ENCODE assay signal across 27 cellular contexts in the genomic region with DNA sequence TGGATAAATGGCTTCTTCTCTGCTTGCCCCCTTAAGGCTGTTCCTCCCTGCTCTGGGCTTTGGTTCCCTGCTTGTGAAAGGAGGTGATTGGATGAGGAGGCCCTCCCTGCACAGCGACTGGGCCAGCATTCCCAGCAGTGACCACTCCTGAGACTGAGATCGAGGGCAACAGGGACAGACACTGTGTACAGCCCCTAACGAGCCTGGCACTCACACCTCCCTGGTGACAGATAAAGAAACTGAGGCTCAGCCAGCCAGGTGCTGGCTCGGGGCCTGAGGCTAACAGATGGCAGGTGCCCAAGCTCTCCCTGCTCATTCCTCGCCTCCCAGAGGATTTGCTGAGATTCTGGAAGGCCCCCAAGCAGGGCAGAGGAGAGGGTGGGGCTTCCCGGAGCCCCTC. TPM values are rescaled to one million over a fixed set of nuclear protein-coding genes. Genes with fewer than 3 reads are reported as not detected.
DNase-seq lines count a peak whose midpoint lies in the region; ATAC-seq and TF ChIP-seq lines count a peak whose summit lies in the region.
"Had no signal": no experiment of that assay in that cellular context is flagged by ENCODE, and none has a peak within 500 bp of the region (broad histone marks: within the 10 kb centered on the region; RNA-seq: fewer than 3 reads in every experiment).

No MANE protein-coding gene starts in this region.

- H3K4me3 ChIP-seq in right atrium auricular region = no peak overlapping the region
- H3K4me3 ChIP-seq in skeletal muscle tissue (ENCODE audit: low read length in 3 of 3) = no peak overlapping the region
- H3K4me3 ChIP-seq in OCI-LY7 (ENCODE audit: low read depth, low read length, poor library complexity, severe bottlenecking) = no peak overlapping the region
- H3K4me3 ChIP-seq: mucosa of descending colon, ovary had no signal

- no peaks in the 10 kb centered on the region for H3K9me2 ChIP-seq in OCI-LY7 (ENCODE audit: insufficient read depth, low read length)

- TF ChIP-seq CTCF in right atrium auricular region (IDR thresholded peaks at IDR 0.05) = no peak
- TF ChIP-seq CTCF in OCI-LY7 (conservative IDR thresholded peaks at IDR 0.05; ENCODE audit: low read length) = no peak

- DNase-seq in DMS 273 (lab: John Stamatoyannopoulos, UW; ENCODE audit: unreplicated experiment) (peak; percentile 60), DMS 273 treated with DMSO at 0.1 percent for 48 hours (lab: John Stamatoyannopoulos, UW) (no peak), right atrium auricular region (ENCODE audit: low spot score) (no peak), OCI-LY7 (ENCODE audit: low spot score) (no peak), kidney glomerular epithelial cell (lab: John Stamatoyannopoulos, UW) (no peak)
- no peak for DNase-seq in effector CD4-positive, alpha-beta T cell
- DNase-seq: activated B cell treated with CpG ODN at 0.5 μM for 24 hours; activated CD4-positive, alpha-beta T cell treated with anti-CD3 and anti-CD28 coated beads, Interleukin-2, amount 50 U/mL, for 4 hours; activated CD8-positive, alpha-beta memory T cell treated with anti-CD3 and anti-CD28 coated beads, Interleukin-2, amount 50 U/mL, for 48 hours; activated naive CD8-positive, alpha-beta T cell treated with anti-CD3 and anti-CD28 coated beads for 36 hours; CD4-positive, alpha-beta memory T cell; cerebellar nuclear complex; hippocampal formation; NCI-H1092; NCI-H2029; NCI-H345; nephron progenitor cell; ovary; SHP77; SW 1271; T1000 had no signal

- CTCF ChIA-PET in OCI-LY7 (lab: Charles Lee; ENCODE audit: unreplicated experiment) = no interaction called here

- H3K27me3 ChIP-seq in right atrium auricular region (no peaks in the 10 kb centered on the region), skeletal muscle tissue (ENCODE audit: control insufficient read depth in 3 of 3, insufficient read depth in 3 of 3, low read length in 3 of 3) (no peaks in the 10 kb centered on the region)
- H3K27me3 ChIP-seq: ovary had no signal

- no peaks in the 10 kb centered on the region for H3K79me2 ChIP-seq in OCI-LY7 (ENCODE audit: insufficient read depth, low read depth, low read length)

- POLR2A ChIA-PET in OCI-LY7 (lab: Charles Lee) = no interaction called here

- no peak overlapping the region for H3K4me2 ChIP-seq in OCI-LY7 (ENCODE audit: low read length)

- intact Hi-C loops in OCI-LY7 (cut with micrococcal nuclease; ENCODE audit: unreplicated experiment) = no loop called here

- BruUV-seq in OCI-LY7 (replicated peaks; lab: Mats Ljungman, UMichigan) = no TSS peak

- H3K27ac ChIP-seq in right atrium auricular region (peak overlapping the region; percentile 52 to 60), skeletal muscle tissue (ENCODE audit: low read depth, low read length) (peak overlapping the region; percentile 57), OCI-LY7 (ENCODE audit: low read depth, low read length, poor library complexity, severe bottlenecking) (no peak overlapping the region)
- H3K27ac ChIP-seq: 22Rv1, ovary had no signal

- H3K9me3 ChIP-seq in right atrium auricular region = no peaks in the 10 kb centered on the region
- H3K9me3 ChIP-seq in skeletal muscle tissue (ENCODE audit: control insufficient read depth in 3 of 3, low read length in 3 of 3) = no peaks in the 10 kb centered on the region
- no peaks in the 10 kb centered on the region for H3K9me3 ChIP-seq in OCI-LY7 (ENCODE audit: low read length)
- H3K9me3 ChIP-seq: mucosa of descending colon, ovary had no signal

- no peak overlapping the region for H2AFZ ChIP-seq in OCI-LY7 (ENCODE audit: low read length)

- no peaks in the 10 kb centered on the region for H3K36me3 ChIP-seq in right atrium auricular region
- H3K36me3 ChIP-seq in skeletal muscle tissue (ENCODE audit: control insufficient read depth in 3 of 3, insufficient read depth in 3 of 3, low read length in 3 of 3) = no peaks in the 10 kb centered on the region
- H3K36me3 ChIP-seq in OCI-LY7 (ENCODE audit: insufficient read depth, low read length) = no peaks in the 10 kb centered on the region
- H3K36me3 ChIP-seq: ovary had no signal

- ATAC-seq in GM19324 (IDR thresholded peaks at IDR 0.05; ENCODE audit: low FRiP score, unreplicated experiment) = no peak
- ATAC-seq: mucosa of descending colon, sciatic nerve had no signal

- no peaks in the 10 kb centered on the region for H4K20me1 ChIP-seq in OCI-LY7 (ENCODE audit: insufficient read depth, low read length)

- peak overlapping the region in 1 of 3 donors; percentile 30 for H3K9ac ChIP-seq in skeletal muscle tissue (ENCODE audit: low read depth in 1 of 3, low read length in 3 of 3)

- H3K4me1 ChIP-seq in right atrium auricular region = peaks cover 0 to 79% of the 10 kb centered on the region in 2 donors
- H3K4me1 ChIP-seq in skeletal muscle tissue (ENCODE audit: control insufficient read depth in 3 of 3, insufficient read depth in 3 of 3, low read length in 3 of 3) = peaks cover 23 to 35% (median 24%) of the 10 kb centered on the region in 3 donors
- H3K4me1 ChIP-seq in OCI-LY7 (ENCODE audit: insufficient read depth, low read length, poor library complexity, severe bottlenecking) = no peaks in the 10 kb centered on the region

RNA-seq across cellular contexts. Expression of gene AQP1, which starts 12.0 kb away (rescaled TPM):
- 100 to 1,000 TPM; 353 to 517 TPM for total RNA-seq in right atrium auricular region
- total RNA-seq in skeletal muscle tissue = 67.8 TPM
- not detected in 2 replicates for total RNA-seq in OCI-LY7 (2014; rRNA removed; shearing (Covaris generic))
- total RNA-seq in OCI-LY7 (2022) = not detected in 2 replicates
- total RNA-seq: activated T-helper 2 cell treated with anti-CD3 and anti-CD28 coated beads, Interferon-gamma antibody, Interleukin-2, Interleukin-4, amounts not matched to agents 10 μg/mL and 5 μg/mL and 100 μg/mL, durations not matched to agents 14 hours and 24 hours and 36 hours; CD4-positive, alpha-beta memory T cell had no signal

Comparison
In these comparisons a context has a peak if more than half of its experiments do, and no peak if none do; other contexts are left out.
1. RNA of gene AQP1, which starts 12.0 kb away (total RNA-seq): 353 to 517 TPM in right atrium auricular region and 67.8 TPM in skeletal muscle tissue (single experiment); not detected in OCI-LY7; every median in the first group is over 10 times any median in the second.